14 cellular contexts compared by ENCODE assay signal in genomic region chr19:1307755-1308303, GRCh38. TPM values are rescaled to one million over a fixed set of nuclear protein-coding genes. Genes with fewer than 3 reads are reported as not detected.
DNase-seq lines count a peak whose midpoint lies in the region; ATAC-seq and TF ChIP-seq lines count a peak whose summit lies in the region.
"Had no signal": no experiment of that assay in that cellular context is flagged by ENCODE, and none has a peak within 500 bp of the region (broad histone marks: within the 10 kb centered on the region; RNA-seq: fewer than 3 reads in every experiment).

No MANE protein-coding gene starts in this region.

- H3K18ac ChIP-seq in trophoblast cell (ENCODE audit: low read length), result no peak overlapping the region

- no peak overlapping the region for H3K27ac Mint-ChIP-seq in T-helper 1 cell treated with Interleukin-12 subunit alpha and Interleukin-12 subunit beta and Interleukin-4 antibody, amounts not matched to agents 30 μg/mL and 1 μg/mL, for 36 hours
- H3K27ac Mint-ChIP-seq in natural killer cell, result no peak overlapping the region
- no peak overlapping the region for H3K27ac Mint-ChIP-seq in natural killer cell treated with Interleukin-12 subunit alpha and Interleukin-12 subunit beta and Interleukin-15 and Interleukin-18, amount 100 ng/mL, for 72 hours
- H3K27ac Mint-ChIP-seq in activated T-helper 2 cell treated with anti-CD3 and anti-CD28 coated beads, Interferon-gamma antibody, Interleukin-2, Interleukin-4, amounts not matched to agents 10 μg/mL and 5 μg/mL and 100 μg/mL, durations not matched to agents 14 hours and 24 hours and 36 hours, result no peak overlapping the region
- H3K27ac Mint-ChIP-seq: H9 had no signal

- DNase-seq in T-helper 1 cell, result no peak
- no peak for DNase-seq in natural killer cell
- no peak for DNase-seq in natural killer cell treated with Interleukin-12 subunit alpha and Interleukin-12 subunit beta and Interleukin-15 and Interleukin-18, amount 100 ng/mL, for 72 hours (ENCODE audit: low spot score)
- no peak for DNase-seq in activated T-helper 2 cell treated with anti-CD3 and anti-CD28 coated beads, Interferon-gamma antibody, Interleukin-2, Interleukin-4, amounts not matched to agents 10 μg/mL and 5 μg/mL and 100 μg/mL, durations not matched to agents 14 hours and 24 hours and 36 hours (ENCODE audit: low spot score)
- peak; percentile 13 to 33 for DNase-seq in trophoblast cell
- DNase-seq: 8988T, AML-193, DMS79, GOT3, H9 had no signal

- H2AK5ac ChIP-seq in trophoblast cell (ENCODE audit: low read length), result no peak overlapping the region

- ATAC-seq in natural killer cell (no peak), GM19328 (IDR thresholded peaks at IDR 0.05; ENCODE audit: unreplicated experiment) (no peak), HG02938 (IDR thresholded peaks at IDR 0.05; ENCODE audit: unreplicated experiment) (no peak)
- no peak for ATAC-seq in natural killer cell treated with Interleukin-12 subunit alpha and Interleukin-12 subunit beta and Interleukin-15 and Interleukin-18, amount 100 ng/mL, for 72 hours

- no CpG with 5 or more reads among the region's 20 CpGs for WGBS in trophoblast cell (ENCODE audit: extremely low coverage, insufficient coverage, insufficient read length)

- H3K79me2 ChIP-seq in trophoblast cell (ENCODE audit: control insufficient read depth, insufficient read depth, low read length, poor library complexity), result no peaks in the 10 kb centered on the region

- no peak overlapping the region for H3K4ac ChIP-seq in trophoblast cell (ENCODE audit: low read depth, low read length)

- no peak overlapping the region for H3K14ac ChIP-seq in trophoblast cell (ENCODE audit: low read length)

- no peak overlapping the region for H2BK120ac ChIP-seq in trophoblast cell (ENCODE audit: insufficient read depth, low read length, poor library complexity)

- intact Hi-C loops in natural killer cell (cut with micrococcal nuclease), result no loop called here
- intact Hi-C loops in activated T-helper 2 cell treated with anti-CD3 and anti-CD28 coated beads, Interferon-gamma antibody, Interleukin-2, Interleukin-4, amounts not matched to agents 10 μg/mL and 5 μg/mL and 100 μg/mL, durations not matched to agents 14 hours and 24 hours and 36 hours (cut with micrococcal nuclease), result no loop called here

- no peaks in the 10 kb centered on the region for H3K4me1 ChIP-seq in trophoblast cell (ENCODE audit: control insufficient read depth in 1 of 2, insufficient read depth in 2 of 2, low read length in 2 of 2)

- no peak overlapping the region for H3K27ac ChIP-seq in trophoblast cell (ENCODE audit: low read depth, low read length)

- H3K36me3 Mint-ChIP-seq in T-helper 1 cell treated with Interleukin-12 subunit alpha and Interleukin-12 subunit beta and Interleukin-4 antibody, amounts not matched to agents 30 μg/mL and 1 μg/mL, for 36 hours (ENCODE audit: low read depth), result no peaks in the 10 kb centered on the region
- no peaks in the 10 kb centered on the region for H3K36me3 Mint-ChIP-seq in natural killer cell
- no peaks in the 10 kb centered on the region for H3K36me3 Mint-ChIP-seq in natural killer cell treated with Interleukin-12 subunit alpha and Interleukin-12 subunit beta and Interleukin-15 and Interleukin-18, amount 100 ng/mL, for 72 hours
- no peaks in the 10 kb centered on the region for H3K36me3 Mint-ChIP-seq in activated T-helper 2 cell treated with anti-CD3 and anti-CD28 coated beads, Interferon-gamma antibody, Interleukin-2, Interleukin-4, amounts not matched to agents 10 μg/mL and 5 μg/mL and 100 μg/mL, durations not matched to agents 14 hours and 24 hours and 36 hours (ENCODE audit: low read depth)

- H3K27me3 Mint-ChIP-seq in T-helper 1 cell treated with Interleukin-12 subunit alpha and Interleukin-12 subunit beta and Interleukin-4 antibody, amounts not matched to agents 30 μg/mL and 1 μg/mL, for 36 hours (ENCODE audit: low read depth), result no peaks in the 10 kb centered on the region
- no peaks in the 10 kb centered on the region for H3K27me3 Mint-ChIP-seq in natural killer cell (ENCODE audit: low read depth in 2 of 2)
- H3K27me3 Mint-ChIP-seq in natural killer cell treated with Interleukin-12 subunit alpha and Interleukin-12 subunit beta and Interleukin-15 and Interleukin-18, amount 100 ng/mL, for 72 hours, result no peaks in the 10 kb centered on the region
- no peaks in the 10 kb centered on the region for H3K27me3 Mint-ChIP-seq in activated T-helper 2 cell treated with anti-CD3 and anti-CD28 coated beads, Interferon-gamma antibody, Interleukin-2, Interleukin-4, amounts not matched to agents 10 μg/mL and 5 μg/mL and 100 μg/mL, durations not matched to agents 14 hours and 24 hours and 36 hours (ENCODE audit: low read depth)

- no peaks in the 10 kb centered on the region for H3K9me3 Mint-ChIP-seq in T-helper 1 cell treated with Interleukin-12 subunit alpha and Interleukin-12 subunit beta and Interleukin-4 antibody, amounts not matched to agents 30 μg/mL and 1 μg/mL, for 36 hours
- H3K9me3 Mint-ChIP-seq in natural killer cell, result no peaks in the 10 kb centered on the region
- no peaks in the 10 kb centered on the region for H3K9me3 Mint-ChIP-seq in natural killer cell treated with Interleukin-12 subunit alpha and Interleukin-12 subunit beta and Interleukin-15 and Interleukin-18, amount 100 ng/mL, for 72 hours
- H3K9me3 Mint-ChIP-seq in activated T-helper 2 cell treated with anti-CD3 and anti-CD28 coated beads, Interferon-gamma antibody, Interleukin-2, Interleukin-4, amounts not matched to agents 10 μg/mL and 5 μg/mL and 100 μg/mL, durations not matched to agents 14 hours and 24 hours and 36 hours, result no peaks in the 10 kb centered on the region
- H3K9me3 Mint-ChIP-seq: H9 had no signal

- no peaks in the 10 kb centered on the region for H3K27me3 ChIP-seq in trophoblast cell (ENCODE audit: insufficient read depth, low read length)
- H3K27me3 ChIP-seq: BLaER1 had no signal

- H2BK12ac ChIP-seq in trophoblast cell (ENCODE audit: low read length), result no peak overlapping the region

- H2BK5ac ChIP-seq in trophoblast cell (ENCODE audit: low read depth, low read length, poor library complexity), result no peak overlapping the region

- H2AFZ ChIP-seq in trophoblast cell (ENCODE audit: insufficient read depth, low read length, poor library complexity), result no peak overlapping the region

- H4K8ac ChIP-seq in trophoblast cell (ENCODE audit: low read depth, low read length), result no peak overlapping the region

- TF ChIP-seq CTCF in natural killer cell (IDR thresholded peaks at IDR 0.05), result no peak

- H3K36me3 ChIP-seq in trophoblast cell (ENCODE audit: control insufficient read depth in 1 of 2, insufficient read depth in 2 of 2, low read length in 2 of 2), result no peaks in the 10 kb centered on the region
- H3K36me3 ChIP-seq: BLaER1 had no signal

- peaks cover 3% of the 10 kb centered on the region for H3K9me3 ChIP-seq in trophoblast cell (ENCODE audit: insufficient read depth, low read depth, low read length)
- H3K9me3 ChIP-seq: BLaER1 had no signal

- no peak overlapping the region for H3K4me3 ChIP-seq in trophoblast cell (ENCODE audit: low read depth, low read length)
- H3K4me3 ChIP-seq: BLaER1 had no signal

- H4K91ac ChIP-seq in trophoblast cell (ENCODE audit: low read depth, low read length), result no peak overlapping the region

- no peaks in the 10 kb centered on the region for H3K79me1 ChIP-seq in trophoblast cell (ENCODE audit: low read length)

- H3K4me1 Mint-ChIP-seq in T-helper 1 cell treated with Interleukin-12 subunit alpha and Interleukin-12 subunit beta and Interleukin-4 antibody, amounts not matched to agents 30 μg/mL and 1 μg/mL, for 36 hours (ENCODE audit: low read depth), result no peaks in the 10 kb centered on the region
- no peaks in the 10 kb centered on the region for H3K4me1 Mint-ChIP-seq in natural killer cell
- H3K4me1 Mint-ChIP-seq in natural killer cell treated with Interleukin-12 subunit alpha and Interleukin-12 subunit beta and Interleukin-15 and Interleukin-18, amount 100 ng/mL, for 72 hours (ENCODE audit: low read depth in 2 of 2), result no peaks in the 10 kb centered on the region
- H3K4me1 Mint-ChIP-seq in activated T-helper 2 cell treated with anti-CD3 and anti-CD28 coated beads, Interferon-gamma antibody, Interleukin-2, Interleukin-4, amounts not matched to agents 10 μg/mL and 5 μg/mL and 100 μg/mL, durations not matched to agents 14 hours and 24 hours and 36 hours (ENCODE audit: low read depth), result no peaks in the 10 kb centered on the region

- H4K12ac ChIP-seq in trophoblast cell (ENCODE audit: low read depth, low read length), result no peak overlapping the region

- H3K4me3 Mint-ChIP-seq in T-helper 1 cell treated with Interleukin-12 subunit alpha and Interleukin-12 subunit beta and Interleukin-4 antibody, amounts not matched to agents 30 μg/mL and 1 μg/mL, for 36 hours, result peak overlapping the region; percentile 21
- peak overlapping the region; percentile 9 for H3K4me3 Mint-ChIP-seq in natural killer cell
- H3K4me3 Mint-ChIP-seq in natural killer cell treated with Interleukin-12 subunit alpha and Interleukin-12 subunit beta and Interleukin-15 and Interleukin-18, amount 100 ng/mL, for 72 hours, result no peak overlapping the region
- peak overlapping the region; percentile 33 for H3K4me3 Mint-ChIP-seq in activated T-helper 2 cell treated with anti-CD3 and anti-CD28 coated beads, Interferon-gamma antibody, Interleukin-2, Interleukin-4, amounts not matched to agents 10 μg/mL and 5 μg/mL and 100 μg/mL, durations not matched to agents 14 hours and 24 hours and 36 hours (ENCODE audit: low read depth)
- H3K4me3 Mint-ChIP-seq: H9 had no signal

- H3K9ac ChIP-seq in trophoblast cell (ENCODE audit: low read length), result no peak overlapping the region
- H3K9ac ChIP-seq: BLaER1 had no signal

- H3K4me2 ChIP-seq in trophoblast cell (ENCODE audit: low read length), result no peak overlapping the region

- H3K23ac ChIP-seq in trophoblast cell (ENCODE audit: low read length), result no peak overlapping the region

RNA-seq across cellular contexts. Expression of gene EFNA2, which starts 22.2 kb away (rescaled TPM):
- total RNA-seq in natural killer cell, result not detected
- total RNA-seq in natural killer cell treated with Interleukin-12 subunit alpha and Interleukin-12 subunit beta and Interleukin-15 and Interleukin-18, amount 100 ng/mL, for 72 hours, result not detected
- total RNA-seq in activated T-helper 2 cell treated with anti-CD3 and anti-CD28 coated beads, Interferon-gamma antibody, Interleukin-2, Interleukin-4, amounts not matched to agents 10 μg/mL and 5 μg/mL and 100 μg/mL, durations not matched to agents 14 hours and 24 hours and 36 hours, result not detected in 2 replicates
- polyA plus RNA-seq in trophoblast cell (2013), result 7.2 and 7.3 TPM in 2 replicates

RNA-seq across cellular contexts. Expression of gene FAM174C, which starts 32.5 kb away (rescaled TPM):
- 10 to 100 TPM; 26.6 to 33.4 (median 27.1) TPM for total RNA-seq in natural killer cell
- total RNA-seq in natural killer cell treated with Interleukin-12 subunit alpha and Interleukin-12 subunit beta and Interleukin-15 and Interleukin-18, amount 100 ng/mL, for 72 hours, result 10 to 100 TPM; 59.5 to 94.2 TPM
- total RNA-seq in activated T-helper 2 cell treated with anti-CD3 and anti-CD28 coated beads, Interferon-gamma antibody, Interleukin-2, Interleukin-4, amounts not matched to agents 10 μg/mL and 5 μg/mL and 100 μg/mL, durations not matched to agents 14 hours and 24 hours and 36 hours, result 91.7 and 99.4 TPM in 2 replicates
- polyA plus RNA-seq in trophoblast cell (2013), result 58.5 and 63.2 TPM in 2 replicates

RNA-seq across cellular contexts. Expression of gene CIRBP, which starts 38.7 kb away (rescaled TPM):
- 100 to 1,000 TPM; 410 to 454 (median 440) TPM for total RNA-seq in natural killer cell
- total RNA-seq in natural killer cell treated with Interleukin-12 subunit alpha and Interleukin-12 subunit beta and Interleukin-15 and Interleukin-18, amount 100 ng/mL, for 72 hours, result 100 to 1,000 TPM; 226 to 251 TPM
- total RNA-seq in activated T-helper 2 cell treated with anti-CD3 and anti-CD28 coated beads, Interferon-gamma antibody, Interleukin-2, Interleukin-4, amounts not matched to agents 10 μg/mL and 5 μg/mL and 100 μg/mL, durations not matched to agents 14 hours and 24 hours and 36 hours, result 214 and 226 TPM in 2 replicates
- polyA plus RNA-seq in trophoblast cell (2013), result 116 and 120 TPM in 2 replicates

RNA-seq across cellular contexts. Expression of gene MIDN, which starts 59.4 kb away (rescaled TPM):
- total RNA-seq in natural killer cell, result 100 to 1,000 TPM; 296 to 367 (median 314) TPM
- total RNA-seq in natural killer cell treated with Interleukin-12 subunit alpha and Interleukin-12 subunit beta and Interleukin-15 and Interleukin-18, amount 100 ng/mL, for 72 hours, result 10 to 100 TPM; 85.9 to 88.3 TPM
- total RNA-seq in activated T-helper 2 cell treated with anti-CD3 and anti-CD28 coated beads, Interferon-gamma antibody, Interleukin-2, Interleukin-4, amounts not matched to agents 10 μg/mL and 5 μg/mL and 100 μg/mL, durations not matched to agents 14 hours and 24 hours and 36 hours, result 84.7 and 85.4 TPM in 2 replicates
- polyA plus RNA-seq in trophoblast cell (2013), result 159 and 165 TPM in 2 replicates

Comparison
In these comparisons a context has a peak if more than half of its experiments do, and no peak if none do; other contexts are left out.
1. DNase-seq: peak in trophoblast cell (2 of 2); none in T-helper 1 cell (0 of 5), natural killer cell (single experiment), natural killer cell treated with Interleukin-12 subunit alpha and Interleukin-12 subunit beta and Interleukin-15 and Interleukin-18, amount 100 ng/mL, for 72 hours (single experiment) and activated T-helper 2 cell treated with anti-CD3 and anti-CD28 coated beads, Interferon-gamma antibody, Interleukin-2, Interleukin-4, amounts not matched to agents 10 μg/mL and 5 μg/mL and 100 μg/mL, durations not matched to agents 14 hours and 24 hours and 36 hours (single experiment).